ENCODE assay signal across 1 cellular context in the genomic region with DNA sequence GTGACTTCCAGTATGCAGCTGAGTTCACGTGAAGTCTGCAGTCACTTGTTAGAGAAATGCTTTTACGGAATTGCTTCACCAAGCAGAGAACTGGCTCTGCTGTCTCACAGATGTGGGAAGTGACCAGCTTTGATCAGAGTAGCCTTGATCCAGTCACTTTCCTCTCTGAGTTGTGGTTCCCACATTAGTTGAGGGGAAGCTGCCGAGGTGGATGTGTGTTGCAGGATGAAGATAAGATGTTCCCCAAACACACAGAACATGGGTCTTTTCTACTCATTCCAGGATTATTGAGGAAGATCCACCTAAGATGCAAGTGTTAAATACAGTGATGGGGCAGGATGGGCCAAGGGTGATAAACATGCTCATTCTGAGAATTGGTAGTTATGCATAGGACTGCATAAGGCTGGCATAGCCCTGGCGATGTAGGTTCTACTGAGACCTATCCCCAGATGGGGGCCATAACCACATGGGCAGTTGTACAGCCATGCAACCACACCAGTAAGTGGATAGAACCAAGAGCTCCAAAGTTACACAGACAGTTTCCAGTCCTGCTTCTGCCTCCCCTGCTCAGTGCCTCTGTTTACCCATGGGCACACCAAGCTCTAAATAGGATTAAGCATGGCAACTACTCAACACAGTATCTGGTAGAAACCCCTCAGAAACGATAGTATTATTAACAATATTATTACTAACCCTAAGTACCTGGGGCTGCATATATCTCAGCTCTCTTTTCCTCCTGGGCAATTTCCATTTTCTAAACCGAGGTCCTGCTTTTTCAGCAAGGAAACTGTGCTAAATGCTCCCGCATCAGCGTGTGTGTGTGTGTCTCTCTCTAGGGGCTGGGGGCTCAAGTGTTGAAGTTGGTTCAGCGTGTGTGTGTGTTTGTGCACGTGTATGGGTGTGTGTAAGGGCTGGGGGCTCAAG.
TF ChIP-seq lines count a peak whose summit lies in the region.

No MANE protein-coding gene starts in this region.

TF ChIP-seq in GM23338, 12 proteins besides CTCF, POLR2A, EP300 and RAD21 (continued from another document):
- TF ChIP-seq, protein P1, sequence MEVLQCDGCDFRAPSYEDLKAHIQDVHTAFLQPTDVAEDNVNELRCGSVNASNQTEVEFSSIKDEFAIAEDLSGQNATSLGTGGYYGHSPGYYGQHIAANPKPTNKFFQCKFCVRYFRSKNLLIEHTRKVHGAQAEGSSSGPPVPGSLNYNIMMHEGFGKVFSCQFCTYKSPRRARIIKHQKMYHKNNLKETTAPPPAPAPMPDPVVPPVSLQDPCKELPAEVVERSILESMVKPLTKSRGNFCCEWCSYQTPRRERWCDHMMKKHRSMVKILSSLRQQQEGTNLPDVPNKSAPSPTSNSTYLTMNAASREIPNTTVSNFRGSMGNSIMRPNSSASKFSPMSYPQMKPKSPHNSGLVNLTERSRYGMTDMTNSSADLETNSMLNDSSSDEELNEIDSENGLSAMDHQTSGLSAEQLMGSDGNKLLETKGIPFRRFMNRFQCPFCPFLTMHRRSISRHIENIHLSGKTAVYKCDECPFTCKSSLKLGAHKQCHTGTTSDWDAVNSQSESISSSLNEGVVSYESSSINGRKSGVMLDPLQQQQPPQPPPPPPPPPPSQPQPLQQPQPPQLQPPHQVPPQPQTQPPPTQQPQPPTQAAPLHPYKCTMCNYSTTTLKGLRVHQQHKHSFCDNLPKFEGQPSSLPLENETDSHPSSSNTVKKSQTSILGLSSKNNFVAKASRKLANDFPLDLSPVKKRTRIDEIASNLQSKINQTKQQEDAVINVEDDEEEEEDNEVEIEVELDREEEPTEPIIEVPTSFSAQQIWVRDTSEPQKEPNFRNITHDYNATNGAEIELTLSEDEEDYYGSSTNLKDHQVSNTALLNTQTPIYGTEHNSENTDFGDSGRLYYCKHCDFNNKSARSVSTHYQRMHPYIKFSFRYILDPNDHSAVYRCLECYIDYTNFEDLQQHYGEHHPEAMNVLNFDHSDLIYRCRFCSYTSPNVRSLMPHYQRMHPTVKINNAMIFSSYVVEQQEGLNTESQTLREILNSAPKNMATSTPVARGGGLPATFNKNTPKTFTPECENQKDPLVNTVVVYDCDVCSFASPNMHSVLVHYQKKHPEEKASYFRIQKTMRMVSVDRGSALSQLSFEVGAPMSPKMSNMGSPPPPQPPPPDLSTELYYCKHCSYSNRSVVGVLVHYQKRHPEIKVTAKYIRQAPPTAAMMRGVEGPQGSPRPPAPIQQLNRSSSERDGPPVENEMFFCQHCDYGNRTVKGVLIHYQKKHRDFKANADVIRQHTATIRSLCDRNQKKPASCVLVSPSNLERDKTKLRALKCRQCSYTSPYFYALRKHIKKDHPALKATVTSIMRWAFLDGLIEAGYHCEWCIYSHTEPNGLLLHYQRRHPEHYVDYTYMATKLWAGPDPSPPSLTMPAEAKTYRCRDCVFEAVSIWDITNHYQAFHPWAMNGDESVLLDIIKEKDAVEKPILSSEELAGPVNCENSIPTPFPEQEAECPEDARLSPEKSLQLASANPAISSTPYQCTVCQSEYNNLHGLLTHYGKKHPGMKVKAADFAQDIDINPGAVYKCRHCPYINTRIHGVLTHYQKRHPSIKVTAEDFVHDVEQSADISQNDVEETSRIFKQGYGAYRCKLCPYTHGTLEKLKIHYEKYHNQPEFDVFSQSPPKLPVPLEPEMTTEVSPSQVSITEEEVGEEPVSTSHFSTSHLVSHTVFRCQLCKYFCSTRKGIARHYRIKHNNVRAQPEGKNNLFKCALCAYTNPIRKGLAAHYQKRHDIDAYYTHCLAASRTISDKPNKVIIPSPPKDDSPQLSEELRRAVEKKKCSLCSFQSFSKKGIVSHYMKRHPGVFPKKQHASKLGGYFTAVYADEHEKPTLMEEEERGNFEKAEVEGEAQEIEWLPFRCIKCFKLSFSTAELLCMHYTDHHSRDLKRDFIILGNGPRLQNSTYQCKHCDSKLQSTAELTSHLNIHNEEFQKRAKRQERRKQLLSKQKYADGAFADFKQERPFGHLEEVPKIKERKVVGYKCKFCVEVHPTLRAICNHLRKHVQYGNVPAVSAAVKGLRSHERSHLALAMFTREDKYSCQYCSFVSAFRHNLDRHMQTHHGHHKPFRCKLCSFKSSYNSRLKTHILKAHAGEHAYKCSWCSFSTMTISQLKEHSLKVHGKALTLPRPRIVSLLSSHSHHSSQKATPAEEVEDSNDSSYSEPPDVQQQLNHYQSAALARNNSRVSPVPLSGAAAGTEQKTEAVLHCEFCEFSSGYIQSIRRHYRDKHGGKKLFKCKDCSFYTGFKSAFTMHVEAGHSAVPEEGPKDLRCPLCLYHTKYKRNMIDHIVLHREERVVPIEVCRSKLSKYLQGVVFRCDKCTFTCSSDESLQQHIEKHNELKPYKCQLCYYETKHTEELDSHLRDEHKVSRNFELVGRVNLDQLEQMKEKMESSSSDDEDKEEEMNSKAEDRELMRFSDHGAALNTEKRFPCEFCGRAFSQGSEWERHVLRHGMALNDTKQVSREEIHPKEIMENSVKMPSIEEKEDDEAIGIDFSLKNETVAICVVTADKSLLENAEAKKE (CRISPR knock-in tag; IDR thresholded peaks at IDR 0.05): no peak
- no peak for TF ChIP-seq JUNB (IDR thresholded peaks at IDR 0.05; ENCODE audit: unreplicated experiment)
- no peak for TF ChIP-seq ZNF331 (CRISPR knock-in tag; IDR thresholded peaks at IDR 0.05; ENCODE audit: low read depth)
- TF ChIP-seq, protein P2, sequence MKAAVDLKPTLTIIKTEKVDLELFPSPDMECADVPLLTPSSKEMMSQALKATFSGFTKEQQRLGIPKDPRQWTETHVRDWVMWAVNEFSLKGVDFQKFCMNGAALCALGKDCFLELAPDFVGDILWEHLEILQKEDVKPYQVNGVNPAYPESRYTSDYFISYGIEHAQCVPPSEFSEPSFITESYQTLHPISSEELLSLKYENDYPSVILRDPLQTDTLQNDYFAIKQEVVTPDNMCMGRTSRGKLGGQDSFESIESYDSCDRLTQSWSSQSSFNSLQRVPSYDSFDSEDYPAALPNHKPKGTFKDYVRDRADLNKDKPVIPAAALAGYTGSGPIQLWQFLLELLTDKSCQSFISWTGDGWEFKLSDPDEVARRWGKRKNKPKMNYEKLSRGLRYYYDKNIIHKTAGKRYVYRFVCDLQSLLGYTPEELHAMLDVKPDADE (IDR thresholded peaks at IDR 0.05): no peak
- no peak for TF ChIP-seq ZNF114 (CRISPR knock-in tag; IDR thresholded peaks at IDR 0.05)
- no peak for TF ChIP-seq POLR2AphosphoS5 (IDR thresholded peaks at IDR 0.05; ENCODE audit: low read depth)
- TF ChIP-seq EZH2phosphoT487 (IDR thresholded peaks at IDR 0.05; ENCODE audit: unreplicated experiment): no peak
- TF ChIP-seq, protein P3, sequence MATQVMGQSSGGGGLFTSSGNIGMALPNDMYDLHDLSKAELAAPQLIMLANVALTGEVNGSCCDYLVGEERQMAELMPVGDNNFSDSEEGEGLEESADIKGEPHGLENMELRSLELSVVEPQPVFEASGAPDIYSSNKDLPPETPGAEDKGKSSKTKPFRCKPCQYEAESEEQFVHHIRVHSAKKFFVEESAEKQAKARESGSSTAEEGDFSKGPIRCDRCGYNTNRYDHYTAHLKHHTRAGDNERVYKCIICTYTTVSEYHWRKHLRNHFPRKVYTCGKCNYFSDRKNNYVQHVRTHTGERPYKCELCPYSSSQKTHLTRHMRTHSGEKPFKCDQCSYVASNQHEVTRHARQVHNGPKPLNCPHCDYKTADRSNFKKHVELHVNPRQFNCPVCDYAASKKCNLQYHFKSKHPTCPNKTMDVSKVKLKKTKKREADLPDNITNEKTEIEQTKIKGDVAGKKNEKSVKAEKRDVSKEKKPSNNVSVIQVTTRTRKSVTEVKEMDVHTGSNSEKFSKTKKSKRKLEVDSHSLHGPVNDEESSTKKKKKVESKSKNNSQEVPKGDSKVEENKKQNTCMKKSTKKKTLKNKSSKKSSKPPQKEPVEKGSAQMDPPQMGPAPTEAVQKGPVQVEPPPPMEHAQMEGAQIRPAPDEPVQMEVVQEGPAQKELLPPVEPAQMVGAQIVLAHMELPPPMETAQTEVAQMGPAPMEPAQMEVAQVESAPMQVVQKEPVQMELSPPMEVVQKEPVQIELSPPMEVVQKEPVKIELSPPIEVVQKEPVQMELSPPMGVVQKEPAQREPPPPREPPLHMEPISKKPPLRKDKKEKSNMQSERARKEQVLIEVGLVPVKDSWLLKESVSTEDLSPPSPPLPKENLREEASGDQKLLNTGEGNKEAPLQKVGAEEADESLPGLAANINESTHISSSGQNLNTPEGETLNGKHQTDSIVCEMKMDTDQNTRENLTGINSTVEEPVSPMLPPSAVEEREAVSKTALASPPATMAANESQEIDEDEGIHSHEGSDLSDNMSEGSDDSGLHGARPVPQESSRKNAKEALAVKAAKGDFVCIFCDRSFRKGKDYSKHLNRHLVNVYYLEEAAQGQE (IDR thresholded peaks at IDR 0.05; ENCODE audit: unreplicated experiment): no peak
- no peak for TF ChIP-seq STAT1 (IDR thresholded peaks at IDR 0.05; ENCODE audit: unreplicated experiment)
TF ChIP-seq in GM23338: peak in this region for 0.
